ENCODE assay signal across 19 cellular contexts in genomic region chr7:7785349-7785973, GRCh38.
"Had no signal": no experiment of that assay in that cellular context is flagged by ENCODE, and none has a peak within 500 bp of the region (broad histone marks: within the 10 kb centered on the region; RNA-seq: fewer than 3 reads in every experiment).

No MANE protein-coding gene starts in this region.

- H3K36me3 ChIP-seq: esophagus squamous epithelium, gastroesophageal sphincter, ovary had no signal

- H3K4me3 ChIP-seq: esophagus squamous epithelium, gastroesophageal sphincter, lung, ovary, smooth muscle cell, testis had no signal

- ATAC-seq: gastroesophageal sphincter; left cardiac atrium; left ventricle myocardium superior; naive thymus-derived CD4-positive, alpha-beta T cell; right cardiac atrium; stimulated activated memory B cell treated with anti-CD40 and anti-IgM and Interleukin-4, amounts not matched to agents 10 μg/mL and 1 μg/mL and 100 μg/mL, for 72 hours; stimulated activated naive CD8-positive, alpha-beta T cell treated with anti-CD3 and anti-CD28 coated beads, Interleukin-15, amount 100 ng/mL, for 72 hours had no signal

- FAIRE-seq: kidney had no signal

- H3K4me1 ChIP-seq: esophagus squamous epithelium, gastroesophageal sphincter, testis had no signal

- H3K9me3 ChIP-seq: esophagus squamous epithelium, gastroesophageal sphincter, ovary, testis had no signal

- H3K27ac ChIP-seq: esophagus squamous epithelium, gastroesophageal sphincter, ovary, testis had no signal

- H3K27me3 ChIP-seq: esophagus squamous epithelium, gastroesophageal sphincter, testis had no signal

- DNase-seq: caudate nucleus; esophagus squamous epithelium; foreskin fibroblast; kidney; left cardiac atrium; left ventricle myocardium superior; mesendoderm; naive thymus-derived CD4-positive, alpha-beta T cell; nucleus accumbens; ovary; right cardiac atrium; stimulated activated CD4-positive, alpha-beta T cell treated with anti-CD3 and anti-CD28 coated beads, Interleukin-2, amount 100 ng/mL, for 48 hours; stimulated activated CD8-positive, alpha-beta memory T cell treated with anti-CD3 and anti-CD28 coated beads, Interleukin-4, amount 100 ng/mL, for 48 hours; stimulated activated naive CD8-positive, alpha-beta T cell treated with anti-CD3 and anti-CD28 coated beads, Interleukin-15, amount 100 ng/mL, for 72 hours; testis had no signal
